14 cellular contexts compared by ENCODE assay signal in the genomic region with DNA sequence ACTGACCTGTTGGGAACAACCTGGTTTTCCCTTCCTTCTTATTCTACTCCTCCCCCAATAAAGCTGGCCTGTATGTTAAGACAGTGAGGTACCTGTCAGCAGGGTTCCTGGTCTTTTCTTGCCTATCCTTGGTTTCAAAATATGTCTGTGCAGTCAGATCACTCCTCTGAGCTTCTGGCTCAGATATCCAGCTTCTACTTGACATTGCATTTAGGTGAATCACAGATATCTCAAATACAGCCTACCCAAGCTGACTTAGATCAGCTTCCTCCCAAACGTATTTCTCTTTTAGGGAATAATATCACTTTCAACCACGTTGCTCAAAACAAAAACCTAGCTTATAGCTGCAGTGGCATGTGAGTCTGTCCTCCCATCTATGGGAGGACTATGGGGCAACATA. TPM values are rescaled to one million over a fixed set of nuclear protein-coding genes. Genes with fewer than 3 reads are reported as not detected.
DNase-seq lines count a peak whose midpoint lies in the region; ATAC-seq and TF ChIP-seq lines count a peak whose summit lies in the region.
"Had no signal": no experiment of that assay in that cellular context is flagged by ENCODE, and none has a peak within 500 bp of the region (broad histone marks: within the 10 kb centered on the region; RNA-seq: fewer than 3 reads in every experiment).

No MANE protein-coding gene starts in this region.

- POLR2A ChIA-PET in activated CD4-positive, alpha-beta T cell treated with anti-CD3 and anti-CD28 coated beads for 36 hours (lab: Charles Lee): interaction anchor here (0.5 to 1.9 kb wide), 5 partner anchors 9 to 512 kb away, joined by 3 to 23 read pairs (median 4); a partner anchor contains a TSS
- POLR2A ChIA-PET in A673 (lab: Charles Lee; ENCODE audit: low non-redundant PET): interaction anchor here (1.2 kb wide), 1 partner anchor 11 kb away, joined by 5 read pairs; no protein-coding TSS in a partner anchor

- CTCF ChIA-PET in activated CD4-positive, alpha-beta T cell treated with anti-CD3 and anti-CD28 coated beads for 36 hours (lab: Charles Lee): interaction anchor here (0.7 kb wide), 1 partner anchor 58 kb away, joined by 3 read pairs; no protein-coding TSS in a partner anchor
- CTCF ChIA-PET in A673 (lab: Charles Lee): no interaction called here

- H4K20me1 ChIP-seq in smooth muscle cell (ENCODE audit: low read depth): no peaks in the 10 kb centered on the region

- H3K36me3 Mint-ChIP-seq in activated CD4-positive, alpha-beta T cell treated with anti-CD3 and anti-CD28 coated beads for 36 hours (ENCODE audit: low read depth): no peaks in the 10 kb centered on the region

- TF ChIP-seq CTCF in fibroblast of mammary gland (conservative IDR thresholded peaks at IDR 0.05; ENCODE audit: control insufficient read depth, insufficient read depth, low read depth, low read length) (no peak), smooth muscle cell (IDR thresholded peaks at IDR 0.05; ENCODE audit: borderline replicate concordance, insufficient read depth, poor library complexity, severe bottlenecking) (no peak), A673 (conservative IDR thresholded peaks at IDR 0.05; ENCODE audit: low read depth, low read length) (no peak)

- no peak for DNase-seq in activated CD4-positive, alpha-beta T cell treated with anti-CD3 and anti-CD28 coated beads for 36 hours
- no peak for DNase-seq in activated CD4-positive, alpha-beta T cell treated with anti-CD3 and anti-CD28 coated beads, Interleukin-2, amount 50 U/mL, for 4 hours
- DNase-seq in fibroblast of mammary gland (ENCODE audit: low read depth) (peak; percentile 60), smooth muscle cell (lab: John Stamatoyannopoulos, UW; ENCODE audit: unreplicated experiment) (no peak), A673 (ENCODE audit: low spot score) (no peak)
- DNase-seq in NK-92 treated with Interleukin-12 subunit alpha and Interleukin-12 subunit beta, amount 100 ng/mL, for 24 hours (lab: John Stamatoyannopoulos, UW): no peak
- DNase-seq: activated CD4-positive, alpha-beta T cell treated with anti-CD3 and anti-CD28 coated beads, Interleukin-2, amount 50 U/mL, for 1 hour; Kasumi-1; T-helper 17 cell; upper lobe of left lung had no signal

- H3K27ac Mint-ChIP-seq in activated CD4-positive, alpha-beta T cell treated with anti-CD3 and anti-CD28 coated beads for 36 hours: no peak overlapping the region
- H3K27ac Mint-ChIP-seq: T-helper 17 cell had no signal

- no TSS peak for BruUV-seq in A673 (replicated peaks; lab: Mats Ljungman, UMichigan)

- 21% methylated on average over 2 of the region's 2 CpGs for WGBS in smooth muscle cell (ENCODE audit: low lambda C conversion rate)

- no peaks in the 10 kb centered on the region for H3K27me3 Mint-ChIP-seq in activated CD4-positive, alpha-beta T cell treated with anti-CD3 and anti-CD28 coated beads for 36 hours

- ATAC-seq in activated CD4-positive, alpha-beta T cell treated with anti-CD3 and anti-CD28 coated beads for 36 hours: peak; percentile 69
- ATAC-seq in SK-N-SH treated with all-trans-retinoic acid at 6 μM for 48 hours: peak; percentile 91
- no peak for ATAC-seq in GM21576 (IDR thresholded peaks at IDR 0.05; ENCODE audit: unreplicated experiment)
- ATAC-seq: GM12878, T-helper 17 cell had no signal

- H3K4me3 Mint-ChIP-seq in activated CD4-positive, alpha-beta T cell treated with anti-CD3 and anti-CD28 coated beads for 36 hours: no peak overlapping the region
- H3K4me3 Mint-ChIP-seq: T-helper 17 cell had no signal

- H3K9ac ChIP-seq in smooth muscle cell (ENCODE audit: low read depth): no peak overlapping the region
- H3K9ac ChIP-seq: parathyroid adenoma had no signal

- no peaks in the 10 kb centered on the region for H3K79me2 ChIP-seq in smooth muscle cell (ENCODE audit: low read depth)
- H3K79me2 ChIP-seq: parathyroid adenoma had no signal

- H3K36me3 ChIP-seq in smooth muscle cell (ENCODE audit: low read depth): no peaks in the 10 kb centered on the region
- no peaks in the 10 kb centered on the region for H3K36me3 ChIP-seq in A673 (ENCODE audit: insufficient read depth, low read length, poor library complexity, severe bottlenecking)
- H3K36me3 ChIP-seq: upper lobe of left lung had no signal

- peak overlapping the region; percentile 24 for H3K27ac ChIP-seq in smooth muscle cell (ENCODE audit: low read depth)
- H3K27ac ChIP-seq in A673 (ENCODE audit: low read depth, low read length, poor library complexity, severe bottlenecking): no peak overlapping the region
- H3K27ac ChIP-seq: parathyroid adenoma, upper lobe of left lung had no signal

- no peaks in the 10 kb centered on the region for H3K4me1 Mint-ChIP-seq in activated CD4-positive, alpha-beta T cell treated with anti-CD3 and anti-CD28 coated beads for 36 hours

- no peaks in the 10 kb centered on the region for H3K9me3 ChIP-seq in smooth muscle cell (replicated peaks; ENCODE audit: low read depth)
- no peaks in the 10 kb centered on the region for H3K9me3 ChIP-seq in A673 (ENCODE audit: low read depth, low read length, poor library complexity, severe bottlenecking)
- H3K9me3 ChIP-seq: upper lobe of left lung had no signal

- H3K4me3 ChIP-seq in fibroblast of mammary gland (ENCODE audit: control insufficient read depth, low read depth, low read length) (no peak overlapping the region), smooth muscle cell (no peak overlapping the region), A673 (ENCODE audit: low read depth, low read length, poor library complexity, severe bottlenecking) (no peak overlapping the region)
- H3K4me3 ChIP-seq: GM12878, upper lobe of left lung had no signal

- intact Hi-C loops in activated CD4-positive, alpha-beta T cell treated with anti-CD3 and anti-CD28 coated beads for 36 hours (cut with DNase I, micrococcal nuclease): no loop called here
- intact Hi-C loops in A673 (cut with micrococcal nuclease; ENCODE audit: unreplicated experiment): no loop called here

- H3K4me1 ChIP-seq in smooth muscle cell (ENCODE audit: low read depth) (no peaks in the 10 kb centered on the region), A673 (ENCODE audit: insufficient read depth, low read length, poor library complexity, severe bottlenecking) (no peaks in the 10 kb centered on the region)
- H3K4me1 ChIP-seq: parathyroid adenoma, upper lobe of left lung had no signal

- peak overlapping the region; percentile 27 for H3K4me2 ChIP-seq in smooth muscle cell

- no peaks in the 10 kb centered on the region for H3K27me3 ChIP-seq in smooth muscle cell (ENCODE audit: low read depth)
- no peaks in the 10 kb centered on the region for H3K27me3 ChIP-seq in A673 (replicated peaks; ENCODE audit: insufficient read depth, low read depth, low read length, poor library complexity)
- H3K27me3 ChIP-seq: upper lobe of left lung had no signal

- no peaks in the 10 kb centered on the region for H3K9me3 Mint-ChIP-seq in activated CD4-positive, alpha-beta T cell treated with anti-CD3 and anti-CD28 coated beads for 36 hours (ENCODE audit: low read depth)

- no peak overlapping the region for H2AFZ ChIP-seq in smooth muscle cell (ENCODE audit: low read depth)
- H2AFZ ChIP-seq: parathyroid adenoma had no signal

- no peaks in the 10 kb centered on the region for H3F3A ChIP-seq in smooth muscle cell (ENCODE audit: low read depth)

TF ChIP-seq in SK-N-SH treated with all-trans-retinoic acid at 6 μM for 48 hours, 23 proteins besides CTCF, POLR2A, EP300 and RAD21:
- TF ChIP-seq ARNTL (CRISPR knock-in tag; IDR thresholded peaks at IDR 0.05; ENCODE audit: borderline replicate concordance, low read depth) (no peak), SNAI2 (CRISPR knock-in tag; IDR thresholded peaks at IDR 0.05) (no peak), ZC3H10 (CRISPR knock-in tag; IDR thresholded peaks at IDR 0.05) (no peak), TOX (CRISPR knock-in tag; IDR thresholded peaks at IDR 0.05; ENCODE audit: borderline replicate concordance) (no peak), ZNF8 (CRISPR knock-in tag; IDR thresholded peaks at IDR 0.05) (no peak), CSDC2 (CRISPR knock-in tag; IDR thresholded peaks at IDR 0.05) (no peak), ESRRG (CRISPR knock-in tag; IDR thresholded peaks at IDR 0.05) (no peak), ZFP30 (CRISPR knock-in tag; IDR thresholded peaks at IDR 0.05) (no peak), ZFP3 (CRISPR knock-in tag; IDR thresholded peaks at IDR 0.05) (no peak)
- TF ChIP-seq, protein P1, sequence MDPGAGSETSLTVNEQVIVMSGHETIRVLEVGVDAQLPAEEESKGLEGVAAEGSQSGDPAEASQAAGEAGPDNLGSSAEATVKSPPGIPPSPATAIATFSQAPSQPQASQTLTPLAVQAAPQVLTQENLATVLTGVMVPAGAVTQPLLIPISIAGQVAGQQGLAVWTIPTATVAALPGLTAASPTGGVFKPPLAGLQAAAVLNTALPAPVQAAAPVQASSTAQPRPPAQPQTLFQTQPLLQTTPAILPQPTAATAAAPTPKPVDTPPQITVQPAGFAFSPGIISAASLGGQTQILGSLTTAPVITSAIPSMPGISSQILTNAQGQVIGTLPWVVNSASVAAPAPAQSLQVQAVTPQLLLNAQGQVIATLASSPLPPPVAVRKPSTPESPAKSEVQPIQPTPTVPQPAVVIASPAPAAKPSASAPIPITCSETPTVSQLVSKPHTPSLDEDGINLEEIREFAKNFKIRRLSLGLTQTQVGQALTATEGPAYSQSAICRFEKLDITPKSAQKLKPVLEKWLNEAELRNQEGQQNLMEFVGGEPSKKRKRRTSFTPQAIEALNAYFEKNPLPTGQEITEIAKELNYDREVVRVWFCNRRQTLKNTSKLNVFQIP (CRISPR knock-in tag; IDR thresholded peaks at IDR 0.05; ENCODE audit: borderline replicate concordance, low read depth): no peak
- TF ChIP-seq, protein P2, sequence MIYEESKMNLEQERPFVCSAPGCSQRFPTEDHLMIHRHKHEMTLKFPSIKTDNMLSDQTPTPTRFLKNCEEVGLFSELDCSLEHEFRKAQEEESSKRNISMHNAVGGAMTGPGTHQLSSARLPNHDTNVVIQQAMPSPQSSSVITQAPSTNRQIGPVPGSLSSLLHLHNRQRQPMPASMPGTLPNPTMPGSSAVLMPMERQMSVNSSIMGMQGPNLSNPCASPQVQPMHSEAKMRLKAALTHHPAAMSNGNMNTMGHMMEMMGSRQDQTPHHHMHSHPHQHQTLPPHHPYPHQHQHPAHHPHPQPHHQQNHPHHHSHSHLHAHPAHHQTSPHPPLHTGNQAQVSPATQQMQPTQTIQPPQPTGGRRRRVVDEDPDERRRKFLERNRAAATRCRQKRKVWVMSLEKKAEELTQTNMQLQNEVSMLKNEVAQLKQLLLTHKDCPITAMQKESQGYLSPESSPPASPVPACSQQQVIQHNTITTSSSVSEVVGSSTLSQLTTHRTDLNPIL (CRISPR knock-in tag; IDR thresholded peaks at IDR 0.05; ENCODE audit: low read depth): no peak

RNA-seq across cellular contexts. Expression of a gene that starts 48.7 kb away (rescaled TPM):
- total RNA-seq in activated CD4-positive, alpha-beta T cell treated with anti-CD3 and anti-CD28 coated beads for 36 hours: under 1 TPM; 0.14 to 0.21 TPM
- total RNA-seq in smooth muscle cell (0.04 TPM in 1 of 2 replicates, not detected in the other), A673 (2021) (0.26 and 0.50 TPM in 2 replicates)
- polyA plus RNA-seq in smooth muscle cell: not detected in 2 replicates

RNA-seq across cellular contexts. Expression of a gene that starts 49.3 kb away (rescaled TPM):
- total RNA-seq in activated CD4-positive, alpha-beta T cell treated with anti-CD3 and anti-CD28 coated beads for 36 hours: 10 to 100 TPM; 85.4 to 87.2 TPM
- total RNA-seq in smooth muscle cell: 20.9 and 23.2 TPM in 2 replicates
- polyA plus RNA-seq in smooth muscle cell: 27.1 and 29.9 TPM in 2 replicates
- 79.8 and 80.4 TPM in 2 replicates for total RNA-seq in A673 (2021)
